13 cellular contexts compared by ENCODE assay signal in the genomic region with DNA sequence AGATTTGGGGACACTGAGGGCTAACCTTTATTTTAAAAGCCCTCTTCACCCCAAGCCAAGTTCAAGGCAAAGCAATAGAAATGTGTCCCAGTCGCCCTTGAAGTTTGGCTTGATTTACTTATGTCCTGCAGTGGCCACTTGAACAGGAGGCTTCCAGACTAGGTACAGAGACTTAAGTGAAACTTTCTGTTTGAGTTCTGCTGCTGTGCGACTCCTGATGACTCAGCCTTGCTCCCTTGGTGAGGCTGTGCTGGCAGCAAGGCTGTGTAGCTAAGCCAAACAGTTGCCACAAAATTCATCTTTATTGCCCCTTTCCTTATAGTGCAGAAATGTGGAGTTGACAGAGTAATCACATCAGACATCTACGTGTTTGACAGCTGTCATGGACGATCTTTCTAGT.
"Had no signal": no experiment of that assay in that cellular context is flagged by ENCODE, and none has a peak within 500 bp of the region (broad histone marks: within the 10 kb centered on the region; RNA-seq: fewer than 3 reads in every experiment).

No MANE protein-coding gene starts in this region.

- H3K4me1 ChIP-seq: adrenal gland, testis, vagina had no signal

- DNase-seq: activated CD4-positive, alpha-beta T cell treated with anti-CD3 and anti-CD28 coated beads, Interleukin-2, amount 10 ng/mL, durations not matched to agents 7 days and 5 days; activated CD8-positive, alpha-beta memory T cell treated with anti-CD3 and anti-CD28 coated beads for 24 hours; activated naive CD4-positive, alpha-beta T cell treated with anti-CD3 and anti-CD28 coated beads, Interleukin-2, amount 10 ng/mL, durations not matched to agents 7 days and 5 days; activated T-cell treated with anti-CD3 and anti-CD28 coated beads for 4 hours; adrenal gland; cortex of kidney; effector CD8-positive, alpha-beta T cell; retina; stimulated activated CD4-positive, alpha-beta T cell treated with anti-CD3 and anti-CD28 coated beads, Interleukin-4, amount 100 ng/mL, for 24 hours; T-cell; T1000; testis had no signal

- H3K27me3 ChIP-seq: adrenal gland, testis, vagina had no signal

- H3K36me3 ChIP-seq: adrenal gland, vagina had no signal

- H3K9me3 ChIP-seq: adrenal gland, testis, vagina had no signal

- H3K27ac ChIP-seq: adrenal gland, testis, vagina had no signal

- H3K4me3 ChIP-seq: adrenal gland, testis, vagina had no signal
